In the genomic region with DNA sequence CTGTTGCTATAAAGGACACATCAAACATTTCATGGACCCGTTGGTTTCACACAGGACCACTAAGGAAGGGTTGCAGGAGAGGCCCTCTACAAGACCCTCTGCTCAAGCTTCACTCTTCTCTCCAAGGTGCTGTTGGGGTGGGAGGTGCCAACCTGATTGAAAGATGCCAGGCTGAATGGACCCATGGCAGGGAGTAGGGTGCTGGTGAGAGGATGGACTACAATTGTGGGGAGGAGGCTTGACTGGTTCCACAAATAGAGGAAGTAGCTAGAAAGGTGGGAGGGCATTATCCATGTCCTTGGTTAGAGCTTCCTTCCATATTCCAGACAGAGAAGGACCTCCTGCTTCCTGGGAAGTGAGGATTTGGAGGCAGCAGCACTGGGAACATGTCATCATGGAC, we compare ENCODE assay signal across 31 cellular contexts.
"Had no signal": no experiment of that assay in that cellular context is flagged by ENCODE, and none has a peak within 500 bp of the region (broad histone marks: within the 10 kb centered on the region; RNA-seq: fewer than 3 reads in every experiment).

No MANE protein-coding gene starts in this region.

- H3K4me3 ChIP-seq: ascending aorta, cardiac muscle cell had no signal

- H3K36me3 ChIP-seq: ascending aorta, cardiac muscle cell, WERI-Rb-1 had no signal

- H3K4me1 ChIP-seq: ascending aorta had no signal

- ATAC-seq: activated CD4-positive, alpha-beta T cell treated with anti-CD3 and anti-CD28 coated beads for 36 hours; activated CD4-positive, CD25-positive, alpha-beta regulatory T cell treated with anti-CD3 and anti-CD28 coated beads, Interleukin-2, amount 50 U/mL, for 24 hours; activated CD8-positive, alpha-beta memory T cell treated with anti-CD3 and anti-CD28 coated beads, Interleukin-2, amount 10 ng/mL, durations not matched to agents 7 days and 5 days; activated CD8-positive, alpha-beta T cell treated with anti-CD3 and anti-CD28 coated beads, Interleukin-2, amount 10 ng/mL, durations not matched to agents 7 days and 5 days; activated naive CD8-positive, alpha-beta T cell treated with anti-CD3 and anti-CD28 coated beads, Interleukin-2, amount 50 U/mL, for 24 hours; WTC11 had no signal

- DNase-seq: activated CD4-positive, alpha-beta memory T cell treated with anti-CD3 and anti-CD28 coated beads, Interleukin-2, amount 10 ng/mL, durations not matched to agents 7 days and 5 days; activated CD4-positive, alpha-beta T cell treated with anti-CD3 and anti-CD28 coated beads for 1 hour; activated CD4-positive, alpha-beta T cell treated with anti-CD3 and anti-CD28 coated beads for 36 hours; activated CD4-positive, alpha-beta T cell treated with anti-CD3 and anti-CD28 coated beads for 48 hours; activated CD4-positive, alpha-beta T cell treated with anti-CD3 and anti-CD28 coated beads, Interleukin-2, amount 10 ng/mL, durations not matched to agents 7 days and 5 days; activated CD4-positive, alpha-beta T cell treated with anti-CD3 and anti-CD28 coated beads, Interleukin-2, amount 50 U/mL, for 48 hours; activated CD4-positive, CD25-positive, alpha-beta regulatory T cell; activated CD8-positive, alpha-beta memory T cell treated with anti-CD3 and anti-CD28 coated beads for 24 hours; activated CD8-positive, alpha-beta memory T cell treated with anti-CD3 and anti-CD28 coated beads, Interleukin-2, amount 10 ng/mL, durations not matched to agents 7 days and 5 days; activated CD8-positive, alpha-beta memory T cell treated with anti-CD3 and anti-CD28 coated beads, Interleukin-2, amount 50 U/mL, for 48 hours; activated CD8-positive, alpha-beta T cell treated with anti-CD3 and anti-CD28 coated beads, Interleukin-2, amount 10 ng/mL, durations not matched to agents 7 days and 5 days; activated effector memory CD4-positive, alpha-beta T cell treated with Interleukin-2 at 50 U/mL for 16 hours; activated gamma-delta T cell; activated naive CD4-positive, alpha-beta T cell treated with anti-CD3 and anti-CD28 coated beads, Interleukin-2, amount 10 ng/mL, durations not matched to agents 7 days and 5 days; activated naive CD4-positive, alpha-beta T cell treated with Interleukin-2 at 50 U/mL for 16 hours; activated naive CD8-positive, alpha-beta T cell treated with anti-CD3 and anti-CD28 coated beads, Interleukin-2, amount 10 ng/mL, durations not matched to agents 7 days and 5 days; activated naive CD8-positive, alpha-beta T cell treated with anti-CD3 and anti-CD28 coated beads, Interleukin-2, amount 50 U/mL, for 24 hours; activated T-cell treated with anti-CD3 and anti-CD28 coated beads, Interleukin-2, amount 50 U/mL, for 24 hours; activated T-cell treated with anti-CD3 and anti-CD28 coated beads, Interleukin-2, amount 50 U/mL, for 48 hours; amygdala; anterior cingulate cortex; caudate nucleus; cerebellar nuclear complex; T-helper 1 cell; T-helper 2 cell; T-helper 9 cell; WERI-Rb-1 had no signal

- H3K9me3 ChIP-seq: ascending aorta had no signal

- H3K27me3 ChIP-seq: ascending aorta, cardiac muscle cell had no signal

- H3K27ac ChIP-seq: ascending aorta, cardiac muscle cell, WERI-Rb-1 had no signal
